Comparison of ENCODE assay signal across 25 cellular contexts in genomic region chr9:81499571-81499970, GRCh38.
DNase-seq lines count a peak whose midpoint lies in the region; ATAC-seq and TF ChIP-seq lines count a peak whose summit lies in the region.
"Had no signal": no experiment of that assay in that cellular context is flagged by ENCODE, and none has a peak within 500 bp of the region (broad histone marks: within the 10 kb centered on the region; RNA-seq: fewer than 3 reads in every experiment).

No MANE protein-coding gene starts in this region.

- peak overlapping the region; percentile 20 for H3K4me2 ChIP-seq in fibroblast of lung (ENCODE audit: extremely low read depth, insufficient read depth, low read length)

- H3K79me2 ChIP-seq in fibroblast of lung (ENCODE audit: control insufficient read depth, insufficient read depth, low read length) = no peaks in the 10 kb centered on the region

- no peak; the same call in 2 of the 3 replicates for ATAC-seq in RWPE2 (ENCODE audit: low read depth)
- ATAC-seq in gastrocnemius medialis = peak; percentile 32 to 58
- ATAC-seq in stimulated activated naive CD8-positive, alpha-beta T cell treated with anti-CD3 and anti-CD28 coated beads, Interleukin-15, Interleukin-2, amounts not matched to agents 100 U/mL and 50 U/mL, for 24 hours = no peak
- no peak for ATAC-seq in GM18868 (IDR thresholded peaks at IDR 0.05; ENCODE audit: unreplicated experiment)
- ATAC-seq in HG02642 (IDR thresholded peaks at IDR 0.05; ENCODE audit: poor library complexity, unreplicated experiment) = no peak
- ATAC-seq: activated T-helper 17 cell treated with anti-CD3 and anti-CD28 coated beads, Interleukin-2, amount 50 U/mL, for 72 hours; Panc1; stimulated activated memory B cell treated with anti-CD40 and anti-IgM and Interleukin-4, amounts not matched to agents 10 μg/mL and 1 μg/mL and 100 μg/mL, for 72 hours; T-helper 17 cell had no signal

- H3K9ac ChIP-seq in fibroblast of lung (ENCODE audit: insufficient read depth, low read length) = no peak overlapping the region

- no peak for TF ChIP-seq CTCF in RWPE2 (IDR thresholded peaks at IDR 0.05; ENCODE audit: poor library complexity, severe bottlenecking)
- no peak for TF ChIP-seq CTCF in fibroblast of lung (conservative IDR thresholded peaks at IDR 0.05 in 1 of 2, IDR thresholded peaks at IDR 0.05 in 1 of 2; ENCODE audit: low read depth in 1 of 2, low read length in 2 of 2)
- no peak for TF ChIP-seq CTCF in gastrocnemius medialis (IDR thresholded peaks at IDR 0.05 in 4 of 5, conservative IDR thresholded peaks at IDR 0.05 in 1 of 5)
- no peak for TF ChIP-seq CTCF in uterus (IDR thresholded peaks at IDR 0.05)

- no peak overlapping the region for H3K4me3 ChIP-seq in RWPE2 (ENCODE audit: severe bottlenecking)
- no peak overlapping the region for H3K4me3 ChIP-seq in fibroblast of lung (replicated peaks in 1 of 4; ENCODE audit: control extremely low read depth in 1 of 4, insufficient read depth in 1 of 4, low read depth in 3 of 4, low read length in 4 of 4)
- H3K4me3 ChIP-seq in gastrocnemius medialis = no peak overlapping the region
- no peak overlapping the region for H3K4me3 ChIP-seq in uterus
- H3K4me3 ChIP-seq: SJSA1, upper lobe of left lung had no signal

- H3K27ac ChIP-seq in RWPE2 (ENCODE audit: poor library complexity, severe bottlenecking) (peak overlapping the region; percentile 56), fibroblast of lung (ENCODE audit: insufficient read depth, low read length) (no peak overlapping the region), gastrocnemius medialis (peak overlapping the region; percentile 56 to 72 (median 68)), uterus (peak overlapping the region; percentile 40 to 69)
- H3K27ac ChIP-seq: brain microvascular endothelial cell, SJSA1, upper lobe of left lung had no signal

- H4K20me1 ChIP-seq in fibroblast of lung (ENCODE audit: control insufficient read depth, extremely low read depth, insufficient read depth, low read length) = no peaks in the 10 kb centered on the region

- in situ Hi-C loops in gastrocnemius medialis (cut with MboI; ENCODE audit: low sequenced_read_pairs in 4 of 4) = no loop called here

- no peak for DNase-seq in RWPE2 (ENCODE audit: low spot score)
- DNase-seq in fibroblast of lung (ENCODE audit: low read depth in 2 of 2) = no peak
- DNase-seq in gastrocnemius medialis = no peak
- no peak for DNase-seq in uterus
- no peak for DNase-seq in stimulated activated naive CD8-positive, alpha-beta T cell treated with anti-CD3 and anti-CD28 coated beads, Interleukin-15, Interleukin-2, amounts not matched to agents 100 U/mL and 50 U/mL, for 24 hours
- DNase-seq: activated CD4-positive, alpha-beta T cell treated with anti-CD3 and anti-CD28 coated beads, Interleukin-2, amount 10 ng/mL, durations not matched to agents 7 days and 5 days; activated naive CD8-positive, alpha-beta T cell treated with anti-CD3 and anti-CD28 coated beads for 36 hours; CD4-positive, alpha-beta T cell; cortex of kidney; H9; left ventricle myocardium inferior; midbrain; NCI-H1436; NCI-H524; NK-92 treated with Interleukin-12 subunit alpha and Interleukin-12 subunit beta, amount 100 ng/mL, for 24 hours; small intestine; T-helper 17 cell; upper lobe of left lung had no signal

- H2AFZ ChIP-seq in fibroblast of lung (ENCODE audit: low read length) = no peak overlapping the region

- H3K4me1 ChIP-seq in RWPE2 (ENCODE audit: insufficient read depth, poor library complexity, severe bottlenecking) = peaks cover 13% of the 10 kb centered on the region
- peaks cover 8% of the 10 kb centered on the region for H3K4me1 ChIP-seq in fibroblast of lung (ENCODE audit: control insufficient read depth, extremely low read depth, insufficient read depth, low read length)
- peaks cover 18 to 21% of the 10 kb centered on the region in 2 donors for H3K4me1 ChIP-seq in gastrocnemius medialis
- H3K4me1 ChIP-seq in uterus = no peaks in the 10 kb centered on the region

- no peak for TF ChIP-seq POLR2A in gastrocnemius medialis (IDR thresholded peaks at IDR 0.05)
- TF ChIP-seq POLR2A in uterus (IDR thresholded peaks at IDR 0.05) = no peak

- H3K9me3 ChIP-seq in RWPE2 (ENCODE audit: severe bottlenecking) (no peaks in the 10 kb centered on the region), fibroblast of lung (ENCODE audit: control insufficient read depth, insufficient read depth, low read depth, low read length) (no peaks in the 10 kb centered on the region), gastrocnemius medialis (no peaks in the 10 kb centered on the region), uterus (no peaks in the 10 kb centered on the region)
- H3K9me3 ChIP-seq: left ventricle myocardium inferior, SJSA1, upper lobe of left lung had no signal

- H3K36me3 ChIP-seq in RWPE2 (ENCODE audit: low read depth) (no peaks in the 10 kb centered on the region), fibroblast of lung (ENCODE audit: control insufficient read depth, insufficient read depth, low read length) (no peaks in the 10 kb centered on the region), gastrocnemius medialis (no peaks in the 10 kb centered on the region), uterus (no peaks in the 10 kb centered on the region)
- H3K36me3 ChIP-seq: brain microvascular endothelial cell, left ventricle myocardium inferior, SJSA1, upper lobe of left lung had no signal

- H3K27me3 ChIP-seq in RWPE2 (ENCODE audit: insufficient read depth, poor library complexity, severe bottlenecking) (no peaks in the 10 kb centered on the region), fibroblast of lung (ENCODE audit: control insufficient read depth, insufficient read depth, low read length) (no peaks in the 10 kb centered on the region), gastrocnemius medialis (no peaks in the 10 kb centered on the region), uterus (no peaks in the 10 kb centered on the region)
- H3K27me3 ChIP-seq: brain microvascular endothelial cell, SJSA1, upper lobe of left lung had no signal

- intact Hi-C loops in gastrocnemius medialis (cut with DNase I; ENCODE audit: low total_unique reads) = no loop called here
- intact Hi-C loops in uterus (cut with DNase I; ENCODE audit: low total_unique reads) = no loop called here

Comparison
In these comparisons a context has a peak if more than half of its experiments do, and no peak if none do; other contexts are left out.
1. ATAC-seq: peak in gastrocnemius medialis (2 of 2); none in RWPE2 (single experiment), stimulated activated naive CD8-positive, alpha-beta T cell treated with anti-CD3 and anti-CD28 coated beads, Interleukin-15, Interleukin-2, amounts not matched to agents 100 U/mL and 50 U/mL, for 24 hours (single experiment), GM18868 (single experiment) and HG02642 (single experiment).